ENCODE assay signal across 14 cellular contexts in the genomic region with DNA sequence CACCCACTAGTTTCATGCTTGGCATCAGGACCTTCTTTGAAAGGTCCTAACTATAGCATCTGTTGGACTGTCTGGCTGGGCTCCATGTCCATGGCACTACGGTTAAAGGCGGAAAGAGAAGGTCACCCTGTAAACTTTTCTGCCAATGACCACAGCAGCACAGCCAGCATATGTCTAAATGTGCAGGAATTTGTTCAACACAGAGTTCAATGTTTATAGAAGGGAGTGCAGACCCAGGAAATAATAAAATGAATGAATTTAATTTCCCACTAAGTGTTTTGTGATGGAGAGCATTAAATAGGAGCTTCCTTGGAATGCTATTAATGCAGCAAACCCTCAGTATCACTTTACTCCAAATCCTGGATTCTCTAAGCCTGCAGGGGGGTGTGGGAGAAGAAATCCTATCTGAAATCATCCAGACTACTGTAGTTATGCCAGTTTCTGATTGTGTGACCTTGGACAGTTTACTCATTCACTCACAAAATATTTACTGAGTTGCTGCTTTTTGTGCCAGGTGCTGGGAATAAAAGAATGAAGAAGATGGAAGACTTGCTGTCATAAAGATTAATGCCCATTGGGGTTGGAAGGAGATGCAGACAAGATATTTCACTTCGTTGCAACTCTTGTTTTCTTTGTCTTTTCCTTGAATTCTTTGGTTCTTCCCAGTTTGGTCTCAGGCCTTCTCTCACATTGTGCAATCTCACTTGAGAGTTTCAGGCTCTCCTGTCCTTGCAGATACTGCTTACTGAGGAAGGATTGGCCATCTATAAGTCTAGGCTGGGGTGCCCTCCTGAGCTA.
DNase-seq lines count a peak whose midpoint lies in the region; ATAC-seq, FAIRE-seq and TF ChIP-seq lines count a peak whose summit lies in the region.
"Had no signal": no experiment of that assay in that cellular context is flagged by ENCODE, and none has a peak within 500 bp of the region (broad histone marks: within the 10 kb centered on the region; RNA-seq: fewer than 3 reads in every experiment).

No MANE protein-coding gene starts in this region.

- H3K79me2 ChIP-seq in hepatocyte = peaks cover 5% of the 10 kb centered on the region

- H3K9me3 ChIP-seq in right atrium auricular region (no peaks in the 10 kb centered on the region), hepatocyte (ENCODE audit: low read depth) (no peaks in the 10 kb centered on the region)
- H3K9me3 ChIP-seq: neutrophil had no signal

- H3K4me2 ChIP-seq in hepatocyte = no peak overlapping the region

- TF ChIP-seq CTCF in right atrium auricular region (IDR thresholded peaks at IDR 0.05) = no peak
- TF ChIP-seq CTCF in brain microvascular endothelial cell (IDR thresholded peaks at IDR 0.05; ENCODE audit: low read depth, low read length, missing control alignments) = no peak
- TF ChIP-seq CTCF in hepatocyte (IDR thresholded peaks at IDR 0.05; ENCODE audit: poor library complexity) = no peak

- WGBS in hepatocyte (ENCODE audit: low lambda C conversion rate, missing lambda C conversion rate) = 73% methylated on average over 3 of the region's 3 CpGs

- no peaks in the 10 kb centered on the region for H4K20me1 ChIP-seq in hepatocyte (ENCODE audit: insufficient read depth, poor library complexity, severe bottlenecking)

- H3K4me1 ChIP-seq in right atrium auricular region = peaks cover 0 to 6% of the 10 kb centered on the region in 2 donors
- H3K4me1 ChIP-seq in hepatocyte (ENCODE audit: insufficient read depth) = peaks cover 12% of the 10 kb centered on the region

- H3K27ac ChIP-seq in right atrium auricular region (no peak overlapping the region), brain microvascular endothelial cell (no peak overlapping the region), hepatocyte (peak overlapping the region; percentile 5)
- H3K27ac ChIP-seq: HL-60, neutrophil had no signal

- ATAC-seq in Right ventricle myocardium superior (ENCODE audit: poor library complexity) = peak; percentile 80

- H3K36me3 ChIP-seq in right atrium auricular region (no peaks in the 10 kb centered on the region), brain microvascular endothelial cell (replicated peaks) (no peaks in the 10 kb centered on the region), hepatocyte (replicated peaks; ENCODE audit: insufficient read depth, low read depth) (no peaks in the 10 kb centered on the region)
- H3K36me3 ChIP-seq: neutrophil had no signal

- in situ Hi-C loops in brain microvascular endothelial cell (cut with HindIII; ENCODE audit: low pct_ligation_motif_present, low sequenced_read_pairs) = no loop called here

- H2AFZ ChIP-seq in hepatocyte = no peak overlapping the region

- no peaks in the 10 kb centered on the region for H3K27me3 ChIP-seq in right atrium auricular region
- no peaks in the 10 kb centered on the region for H3K27me3 ChIP-seq in brain microvascular endothelial cell (replicated peaks)
- no peaks in the 10 kb centered on the region for H3K27me3 ChIP-seq in hepatocyte

- intact Hi-C loops in Right ventricle myocardium superior (cut with DNase I) = no loop called here

- H3K4me3 ChIP-seq in right atrium auricular region (no peak overlapping the region), brain microvascular endothelial cell (ENCODE audit: low read depth, low read length) (no peak overlapping the region), hepatocyte (no peak overlapping the region)
- H3K4me3 ChIP-seq: lung had no signal

- DNase-seq in Right ventricle myocardium superior = peak; percentile 70
- no peak for DNase-seq in right atrium auricular region (ENCODE audit: low spot score)
- DNase-seq in brain microvascular endothelial cell = peak; percentile 48
- DNase-seq in hepatocyte (ENCODE audit: low spot score) = no peak
- DNase-seq in urothelium cell line (ENCODE audit: low spot score) = peak; percentile 19
- no peak for DNase-seq in HCEC 1CT
- DNase-seq in OCI-M1 (lab: John Stamatoyannopoulos, UW) = no peak
- no peak for DNase-seq in T-helper 9 cell
- DNase-seq: activated CD4-positive, alpha-beta T cell treated with anti-CD3 and anti-CD28 coated beads for 1 hour; effector CD8-positive, alpha-beta T cell had no signal

- H3K9me2 ChIP-seq in hepatocyte (replicated peaks; ENCODE audit: insufficient read depth) = no peaks in the 10 kb centered on the region

- FAIRE-seq in urothelium cell line (lab: Jason Lieb, UNC) = no peak
- FAIRE-seq: GM12892 had no signal

Comparison
In these comparisons a context has a peak if more than half of its experiments do, and no peak if none do; other contexts are left out.
1. DNase-seq: peak in Right ventricle myocardium superior (single experiment), brain microvascular endothelial cell (single experiment) and urothelium cell line (single experiment); none in right atrium auricular region (single experiment), hepatocyte (single experiment), HCEC 1CT (single experiment), OCI-M1 (single experiment) and T-helper 9 cell (single experiment).